In the genomic region with DNA sequence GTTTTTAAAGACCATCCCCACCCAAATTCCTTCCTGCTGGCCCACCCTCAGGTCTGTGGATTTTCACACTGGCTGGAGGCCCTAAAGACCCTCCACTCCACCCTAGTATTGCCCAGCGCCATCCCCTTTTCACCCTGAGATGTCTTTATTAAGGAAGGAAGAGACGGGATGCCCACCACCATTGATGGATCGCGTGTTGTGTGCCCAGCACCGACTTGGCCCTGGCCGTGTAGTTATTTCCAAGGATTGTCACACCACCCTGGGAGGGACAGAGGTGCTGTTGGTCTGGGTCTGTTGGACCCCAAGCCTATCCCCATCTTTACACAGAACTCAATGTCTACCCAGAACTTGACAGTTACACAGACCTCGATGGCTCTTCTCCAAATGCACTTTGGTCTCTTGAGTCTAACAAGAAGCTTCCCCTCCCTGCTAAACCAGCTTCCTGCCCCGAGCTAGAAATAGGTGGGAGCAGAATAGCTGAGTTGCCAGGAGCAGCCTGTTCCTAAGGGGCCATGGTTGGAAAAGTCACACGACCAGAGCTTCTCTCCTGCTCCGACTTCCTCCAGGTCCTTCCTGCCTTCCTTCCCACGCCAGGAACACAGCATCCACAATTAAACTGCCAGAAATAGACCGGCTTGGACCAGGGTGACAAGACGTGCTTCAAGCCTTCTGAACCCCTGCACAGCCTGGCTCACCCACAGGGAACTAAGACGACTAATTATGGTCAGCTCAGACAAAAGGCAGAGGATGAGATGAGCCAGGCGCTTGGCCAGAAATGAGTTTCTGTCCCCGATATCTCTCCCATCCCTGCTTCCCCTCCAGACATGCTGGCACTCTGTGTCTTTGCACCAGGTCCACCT, we compare ENCODE assay signal across 14 cellular contexts.
"Had no signal": no experiment of that assay in that cellular context is flagged by ENCODE, and none has a peak within 500 bp of the region (broad histone marks: within the 10 kb centered on the region; RNA-seq: fewer than 3 reads in every experiment).

No MANE protein-coding gene starts in this region.

- H3K27ac ChIP-seq: cardiac muscle cell, neural progenitor cell, pancreas had no signal

- H3K4me3 ChIP-seq: cardiac muscle cell, esophagus muscularis mucosa, neural progenitor cell, pancreas had no signal

- H3K36me3 ChIP-seq: cardiac muscle cell, esophagus muscularis mucosa, neural progenitor cell, pancreas had no signal

- H3K4me1 ChIP-seq: neural progenitor cell, pancreas had no signal

- DNase-seq: activated CD4-positive, alpha-beta T cell treated with anti-CD3 and anti-CD28 coated beads, Interleukin-2, amount 50 U/mL, for 1 hour; activated CD4-positive, CD25-positive, alpha-beta regulatory T cell; activated naive CD4-positive, alpha-beta T cell treated with anti-CD3 and anti-CD28 coated beads, Interleukin-2, amount 50 U/mL, for 16 hours; activated T-cell treated with anti-CD3 and anti-CD28 coated beads for 4 hours; left cardiac atrium; mammary epithelial cell; naive B cell; pancreas; stimulated activated CD4-positive, alpha-beta T cell treated with anti-CD3 and anti-CD28 coated beads, Interleukin-4, amount 100 ng/mL, for 24 hours; substantia nigra; trophoblast cell had no signal

- H3K9me3 ChIP-seq: esophagus muscularis mucosa, pancreas had no signal

- ATAC-seq: pancreas had no signal

- H3K27me3 ChIP-seq: cardiac muscle cell, esophagus muscularis mucosa, neural progenitor cell, pancreas had no signal
